Comparison of ENCODE assay signal across 27 cellular contexts in the genomic region with DNA sequence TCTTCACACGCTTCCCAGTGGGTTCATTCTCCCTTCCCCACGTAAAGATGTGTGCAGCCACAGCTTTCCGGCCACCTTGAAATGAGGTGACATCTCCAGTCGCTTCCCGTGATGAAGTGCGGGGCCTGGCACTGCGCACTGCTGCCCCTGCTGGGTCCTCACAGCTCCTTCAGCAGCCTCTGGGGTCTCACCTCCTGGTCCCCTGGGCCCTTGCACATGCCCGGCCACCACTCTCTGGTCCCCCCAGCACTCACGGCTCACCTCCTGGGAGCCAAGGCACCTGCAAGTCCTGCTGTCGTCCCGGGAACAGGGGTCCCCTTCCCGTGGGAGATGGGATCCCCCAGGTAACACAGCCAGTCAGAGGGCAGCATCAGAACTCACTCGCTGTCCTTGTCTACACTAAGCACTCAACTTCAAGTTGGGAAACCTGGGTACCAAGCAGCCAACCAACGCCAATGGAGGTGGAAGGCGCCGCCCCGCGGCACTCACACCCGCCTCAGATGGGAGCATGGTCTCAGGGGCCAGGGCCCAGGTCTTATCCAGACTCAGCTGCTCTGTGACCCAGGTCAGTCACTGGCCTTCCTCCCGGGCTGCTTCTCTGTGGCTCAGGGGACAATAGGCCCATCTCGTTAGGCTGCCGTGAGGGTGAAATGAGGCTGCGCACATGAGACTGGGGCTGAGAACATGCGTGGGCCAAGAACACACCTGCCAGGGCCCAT.
"Had no signal": no experiment of that assay in that cellular context is flagged by ENCODE, and none has a peak within 500 bp of the region (broad histone marks: within the 10 kb centered on the region; RNA-seq: fewer than 3 reads in every experiment).

No MANE protein-coding gene starts in this region.

- H3K4me2 ChIP-seq: neural progenitor cell had no signal

- H2AFZ ChIP-seq: neural progenitor cell had no signal

- H3K4me3 ChIP-seq: cardiac muscle cell, heart left ventricle, lower lobe of right lung, neural progenitor cell, psoas muscle, vagina had no signal

- H3K27me3 Mint-ChIP-seq: activated CD4-positive, alpha-beta memory T cell treated with anti-CD3 and anti-CD28 coated beads, Interleukin-2, amount 10 ng/mL, durations not matched to agents 7 days and 5 days; activated CD4-positive, alpha-beta T cell treated with anti-CD3 and anti-CD28 coated beads, Interleukin-2, amount 10 ng/mL, durations not matched to agents 7 days and 5 days; activated naive CD4-positive, alpha-beta T cell treated with anti-CD3 and anti-CD28 coated beads, Interleukin-2, amount 50 U/mL, for 24 hours; brain; type B pancreatic cell had no signal

- H3K36me3 ChIP-seq: cardiac muscle cell, heart left ventricle, lower lobe of right lung, neural progenitor cell, vagina had no signal

- H3K4me1 ChIP-seq: heart left ventricle, lower lobe of right lung, psoas muscle, vagina had no signal

- FAIRE-seq: endothelial cell of umbilical vein, TTC549 had no signal

- H3K27ac Mint-ChIP-seq: activated CD4-positive, alpha-beta memory T cell treated with anti-CD3 and anti-CD28 coated beads, Interleukin-2, amount 10 ng/mL, durations not matched to agents 7 days and 5 days; activated CD4-positive, alpha-beta T cell treated with anti-CD3 and anti-CD28 coated beads, Interleukin-2, amount 10 ng/mL, durations not matched to agents 7 days and 5 days; activated naive CD4-positive, alpha-beta T cell treated with anti-CD3 and anti-CD28 coated beads, Interleukin-2, amount 50 U/mL, for 24 hours; activated T-cell treated with anti-CD3 and anti-CD28 coated beads, Interleukin-2, amount 50 U/mL, for 24 hours; effector memory CD8-positive, alpha-beta T cell; immature natural killer cell; natural killer cell; neural progenitor cell; type B pancreatic cell had no signal

- H3K9me3 ChIP-seq: heart left ventricle, lower lobe of right lung, psoas muscle, vagina had no signal

- ATAC-seq: effector memory CD8-positive, alpha-beta T cell; natural killer cell; psoas muscle had no signal

- H3K36me3 Mint-ChIP-seq: activated naive CD4-positive, alpha-beta T cell treated with anti-CD3 and anti-CD28 coated beads, Interleukin-2, amount 50 U/mL, for 24 hours; brain; immature natural killer cell; natural killer cell; neural progenitor cell; type B pancreatic cell had no signal

- DNase-seq: activated CD4-positive, alpha-beta memory T cell treated with anti-CD3 and anti-CD28 coated beads, Interleukin-2, amount 10 ng/mL, durations not matched to agents 7 days and 5 days; activated CD4-positive, alpha-beta T cell treated with anti-CD3 and anti-CD28 coated beads, Interleukin-2, amount 10 ng/mL, durations not matched to agents 7 days and 5 days; activated CD4-positive, CD25-positive, alpha-beta regulatory T cell treated with anti-CD3 and anti-CD28 coated beads, Interleukin-2, amount 50 U/mL, for 72 hours; activated CD8-positive, alpha-beta memory T cell treated with anti-CD3 and anti-CD28 coated beads, Interleukin-2, amount 50 U/mL, for 48 hours; activated T-cell treated with anti-CD3 and anti-CD28 coated beads, Interleukin-2, amount 50 U/mL, for 24 hours; anterior cingulate cortex; cortex of kidney; effector memory CD8-positive, alpha-beta T cell; heart left ventricle; hypothalamus; immature natural killer cell; lower lobe of right lung; mesenchymal stem cell; natural killer cell; psoas muscle; stimulated activated CD4-positive, alpha-beta T cell treated with anti-CD3 and anti-CD28 coated beads, Interleukin-2, amount 100 ng/mL, for 48 hours; stimulated activated naive CD4-positive, alpha-beta T cell treated with Interleukin-2 at 50 U/mL for 16 hours; T-helper 9 cell had no signal

- H3K4me3 Mint-ChIP-seq: activated CD4-positive, alpha-beta memory T cell treated with anti-CD3 and anti-CD28 coated beads, Interleukin-2, amount 10 ng/mL, durations not matched to agents 7 days and 5 days; activated CD4-positive, alpha-beta T cell treated with anti-CD3 and anti-CD28 coated beads, Interleukin-2, amount 10 ng/mL, durations not matched to agents 7 days and 5 days; activated naive CD4-positive, alpha-beta T cell treated with anti-CD3 and anti-CD28 coated beads, Interleukin-2, amount 50 U/mL, for 24 hours; activated T-cell treated with anti-CD3 and anti-CD28 coated beads, Interleukin-2, amount 50 U/mL, for 24 hours; brain; effector memory CD8-positive, alpha-beta T cell; immature natural killer cell; natural killer cell; neural progenitor cell; type B pancreatic cell had no signal

- H3K9me3 Mint-ChIP-seq: activated CD4-positive, alpha-beta memory T cell treated with anti-CD3 and anti-CD28 coated beads, Interleukin-2, amount 10 ng/mL, durations not matched to agents 7 days and 5 days; activated naive CD4-positive, alpha-beta T cell treated with anti-CD3 and anti-CD28 coated beads, Interleukin-2, amount 50 U/mL, for 24 hours; activated T-cell treated with anti-CD3 and anti-CD28 coated beads, Interleukin-2, amount 50 U/mL, for 24 hours; effector memory CD8-positive, alpha-beta T cell; natural killer cell; type B pancreatic cell had no signal

- H3K4me1 Mint-ChIP-seq: activated CD4-positive, alpha-beta memory T cell treated with anti-CD3 and anti-CD28 coated beads, Interleukin-2, amount 10 ng/mL, durations not matched to agents 7 days and 5 days; activated CD4-positive, alpha-beta T cell treated with anti-CD3 and anti-CD28 coated beads, Interleukin-2, amount 10 ng/mL, durations not matched to agents 7 days and 5 days; activated naive CD4-positive, alpha-beta T cell treated with anti-CD3 and anti-CD28 coated beads, Interleukin-2, amount 50 U/mL, for 24 hours; immature natural killer cell; natural killer cell had no signal

- H3K27me3 ChIP-seq: cardiac muscle cell, neural progenitor cell, vagina had no signal

- H3K27ac ChIP-seq: cardiac muscle cell, heart left ventricle, lower lobe of right lung, neural progenitor cell, psoas muscle, vagina, VCaP had no signal

- H3K9ac ChIP-seq: neural progenitor cell had no signal
